In genomic region chr6:87373377-87373776, GRCh38 we compare ENCODE assay signal across 37 cellular contexts. TPM values are rescaled to one million over a fixed set of nuclear protein-coding genes. Genes with fewer than 3 reads are reported as not detected.
"Had no signal": no experiment of that assay in that cellular context is flagged by ENCODE, and none has a peak within 500 bp of the region (broad histone marks: within the 10 kb centered on the region; RNA-seq: fewer than 3 reads in every experiment).

No MANE protein-coding gene starts in this region.

- H3K27me3 ChIP-seq: MG63 had no signal

- H3K9me3 ChIP-seq: MG63 had no signal

- H3K4me3 ChIP-seq: MG63 had no signal

- H3K36me3 ChIP-seq: MG63 had no signal

- DNase-seq: Karpas-422, Kasumi-1, MG63, MM.1S, MV-4-11, NCI-H1048, NCI-H1092, NCI-H1092 treated with DMSO at 0.1 percent for 48 hours, NCI-H1105, NCI-H1105 treated with DMSO at 0.1 percent for 48 hours, NCI-H1417, NCI-H1417 treated with DMSO at 0.1 percent for 48 hours, NCI-H1436, NCI-H1436 treated with DMSO at 0.1 percent for 48 hours, NCI-H146, NCI-H1694, NCI-H1694 treated with DMSO at 0.1 percent for 48 hours, NCI-H187, NCI-H187 treated with DMSO at 0.1 percent for 48 hours, NCI-H1930, NCI-H2029, NCI-H2029 treated with DMSO at 0.1 percent for 48 hours, NCI-H2081, NCI-H2081 treated with DMSO at 0.1 percent for 48 hours, NCI-H2107, NCI-H2171, NCI-H2171 treated with DMSO at 0.1 percent for 48 hours, NCI-H2227 treated with DMSO at 0.1 percent for 48 hours, NCI-H226, NCI-H345, NCI-H446, NCI-H446 treated with DMSO at 0.1 percent for 48 hours, NCI-H510A, NCI-H510A treated with DMSO at 0.1 percent for 48 hours had no signal

RNA-seq across cellular contexts. Expression of gene C6orf163, which starts 28.8 kb away (rescaled TPM):
- total RNA-seq: M059J had no signal

RNA-seq across cellular contexts. Expression of gene CFAP206, which starts 34.4 kb away (rescaled TPM):
- total RNA-seq: MCF 10A had no signal

RNA-seq across cellular contexts. Expression of gene GJB7, which starts 44.3 kb away (rescaled TPM):
- total RNA-seq: LHCN-M2, M059J, MCF 10A had no signal
